13 cellular contexts compared by ENCODE assay signal in the genomic region with DNA sequence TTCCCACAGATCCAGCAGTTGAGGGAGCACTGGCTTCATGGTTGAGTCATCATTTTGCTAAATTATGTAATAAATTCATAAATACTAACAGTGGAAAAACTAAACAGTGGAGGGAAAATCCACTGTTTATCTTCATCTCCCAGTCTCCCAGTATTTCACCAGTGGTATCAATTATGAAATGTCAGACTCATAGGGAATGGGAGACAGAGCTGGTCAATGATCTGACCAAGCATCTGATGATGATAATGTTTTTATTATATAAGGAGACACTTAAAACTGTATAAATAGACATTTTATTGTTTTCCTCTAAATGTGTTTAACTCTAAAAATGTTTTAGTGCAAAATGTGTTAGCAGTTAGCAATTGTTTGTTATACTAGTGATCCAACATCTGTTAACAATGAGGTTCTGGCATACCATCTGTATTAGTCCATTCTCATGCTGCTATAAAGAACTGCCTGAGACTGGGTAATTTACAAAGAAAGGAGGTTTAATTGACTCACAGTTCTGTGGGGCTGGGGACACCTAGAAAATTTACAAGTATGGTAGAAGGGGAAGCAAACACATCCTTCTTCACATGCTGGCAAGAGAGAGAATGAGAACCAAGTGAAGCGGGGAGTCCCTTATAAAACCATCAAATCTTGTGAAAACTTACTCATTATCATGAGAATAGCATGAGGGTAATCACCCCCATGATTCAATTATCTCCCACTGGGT. TPM values are rescaled to one million over a fixed set of nuclear protein-coding genes. Genes with fewer than 3 reads are reported as not detected.
DNase-seq lines count a peak whose midpoint lies in the region; ATAC-seq and TF ChIP-seq lines count a peak whose summit lies in the region.
"Had no signal": no experiment of that assay in that cellular context is flagged by ENCODE, and none has a peak within 500 bp of the region (broad histone marks: within the 10 kb centered on the region; RNA-seq: fewer than 3 reads in every experiment).

No MANE protein-coding gene starts in this region.

- H3F3A ChIP-seq in SK-N-SH (replicated peaks; ENCODE audit: insufficient read depth), result no peaks in the 10 kb centered on the region

- H3K36me3 Mint-ChIP-seq in activated T-cell treated with anti-CD3 and anti-CD28 coated beads, Interleukin-2, amount 50 U/mL, for 4 hours (ENCODE audit: insufficient read depth), result no peaks in the 10 kb centered on the region

- no peaks in the 10 kb centered on the region; a peak in 1 of 4 replicates for H3K4me1 ChIP-seq in SK-N-SH (ENCODE audit: control insufficient read depth in 1 of 2, insufficient read depth in 2 of 2, low read depth in 1 of 2, low read length in 1 of 2)
- peaks cover 10% of the 10 kb centered on the region for H3K4me1 ChIP-seq in suprapubic skin
- H3K4me1 ChIP-seq: esophagus squamous epithelium had no signal

- no peaks in the 10 kb centered on the region for H3K9me3 ChIP-seq in SK-N-SH
- no peaks in the 10 kb centered on the region for H3K9me3 ChIP-seq in suprapubic skin
- H3K9me3 ChIP-seq: esophagus squamous epithelium had no signal

- no peak for TF ChIP-seq CTCF in SK-N-SH (IDR thresholded peaks at IDR 0.05)
- TF ChIP-seq CTCF in suprapubic skin (IDR thresholded peaks at IDR 0.05), result no peak

- no peak for TF ChIP-seq POLR2A in suprapubic skin (IDR thresholded peaks at IDR 0.05)

- TF ChIP-seq RAD21 in SK-N-SH (IDR thresholded peaks at IDR 0.05; ENCODE audit: low read length), result no peak

- no peak overlapping the region for H2AFZ ChIP-seq in SK-N-SH (ENCODE audit: low read depth)

- no peaks in the 10 kb centered on the region for H4K20me1 ChIP-seq in SK-N-SH (ENCODE audit: insufficient read depth)

- H3K27me3 ChIP-seq in SK-N-SH (ENCODE audit: insufficient read depth) (no peaks in the 10 kb centered on the region), suprapubic skin (no peaks in the 10 kb centered on the region)
- H3K27me3 ChIP-seq: esophagus squamous epithelium had no signal

- H3K9ac ChIP-seq in SK-N-SH, result no peak overlapping the region

- no peaks in the 10 kb centered on the region for H3K9me3 Mint-ChIP-seq in activated T-cell treated with anti-CD3 and anti-CD28 coated beads, Interleukin-2, amount 50 U/mL, for 4 hours

- H3K36me3 ChIP-seq in SK-N-SH (replicated peaks in 1 of 2; ENCODE audit: control insufficient read depth in 1 of 2, insufficient read depth in 2 of 2, low read length in 1 of 2) (no peaks in the 10 kb centered on the region), suprapubic skin (no peaks in the 10 kb centered on the region)
- H3K36me3 ChIP-seq: esophagus squamous epithelium, WERI-Rb-1 had no signal

- POLR2A ChIA-PET in SK-N-SH (lab: Yijun Ruan, JAX), result no interaction called here

- TF ChIP-seq EP300 in SK-N-SH (IDR thresholded peaks at IDR 0.05; ENCODE audit: borderline replicate concordance in 1 of 2, low read depth in 1 of 2, low read length in 1 of 2), result peak; percentile 10 to 31; a peak in 1 of 4 replicates
- TF ChIP-seq EP300 in suprapubic skin (IDR thresholded peaks at IDR 0.05), result no peak

- H3K4me3 ChIP-seq in SK-N-SH (ENCODE audit: low read depth in 2 of 2, low read length in 1 of 2) (no peak overlapping the region), suprapubic skin (no peak overlapping the region)
- H3K4me3 ChIP-seq: esophagus squamous epithelium had no signal

- peak overlapping the region; percentile 9; the same call in 1 of the 2 replicates for H3K4me2 ChIP-seq in SK-N-SH

- peak; percentile 51 to 61 for ATAC-seq in activated T-cell treated with anti-CD3 and anti-CD28 coated beads, Interleukin-2, amount 50 U/mL, for 4 hours
- ATAC-seq in GM21723 (IDR thresholded peaks at IDR 0.05; ENCODE audit: unreplicated experiment), result no peak
- no peak for ATAC-seq in HG02884 (IDR thresholded peaks at IDR 0.05; ENCODE audit: unreplicated experiment)

- CTCF ChIA-PET in SK-N-SH (lab: Yijun Ruan, JAX), result no interaction called here

- H3K9me2 ChIP-seq in SK-N-SH, result no peaks in the 10 kb centered on the region

- peaks cover 36% of the 10 kb centered on the region for H3K4me1 Mint-ChIP-seq in activated T-cell treated with anti-CD3 and anti-CD28 coated beads, Interleukin-2, amount 50 U/mL, for 4 hours (ENCODE audit: low read depth)

- DNase-seq in activated T-cell treated with anti-CD3 and anti-CD28 coated beads, Interleukin-2, amount 50 U/mL, for 4 hours, result no peak
- DNase-seq in activated T-cell treated with anti-CD3 and anti-CD28 coated beads, Interleukin-2, amount 50 U/mL, for 48 hours, result no peak
- DNase-seq in SK-N-SH (no peak), fibroblast of peridontal ligament (ENCODE audit: extremely low read depth) (peak; percentile 93), suprapubic skin (ENCODE audit: low spot score in 2 of 2) (no peak), NCI-H1694 (lab: John Stamatoyannopoulos, UW) (no peak)
- DNase-seq: activated CD8-positive, alpha-beta memory T cell treated with anti-CD3 and anti-CD28 coated beads, Interleukin-2, amount 50 U/mL, for 4 hours; esophagus squamous epithelium; NCI-H1048; occipital lobe; WERI-Rb-1 had no signal

- H3K4me3 Mint-ChIP-seq in activated T-cell treated with anti-CD3 and anti-CD28 coated beads, Interleukin-2, amount 50 U/mL, for 4 hours, result no peak overlapping the region

- no peaks in the 10 kb centered on the region for H3K79me2 ChIP-seq in SK-N-SH (ENCODE audit: insufficient read depth)

- no peaks in the 10 kb centered on the region for H3K27me3 Mint-ChIP-seq in activated T-cell treated with anti-CD3 and anti-CD28 coated beads, Interleukin-2, amount 50 U/mL, for 4 hours (ENCODE audit: low read depth)

- WGBS in SK-N-SH (ENCODE audit: low lambda C conversion rate), result 86% methylated on average over 1 of the region's 1 CpG
- WGBS in suprapubic skin, result 55% methylated on average over 1 of the region's 1 CpG

- H3K27ac ChIP-seq in SK-N-SH (ENCODE audit: low read depth in 2 of 2, low read length in 1 of 2) (peak overlapping the region in 1 of 2 experiments; percentile 79; a peak in 2 of 4 replicates), suprapubic skin (peak overlapping the region; percentile 2)
- H3K27ac ChIP-seq: WERI-Rb-1 had no signal

TF ChIP-seq in SK-N-SH, 30 proteins besides CTCF, POLR2A, EP300 and RAD21:
- peak; percentile 76 for TF ChIP-seq TCF12 (IDR thresholded peaks at IDR 0.05)
- TF ChIP-seq, protein P1, sequence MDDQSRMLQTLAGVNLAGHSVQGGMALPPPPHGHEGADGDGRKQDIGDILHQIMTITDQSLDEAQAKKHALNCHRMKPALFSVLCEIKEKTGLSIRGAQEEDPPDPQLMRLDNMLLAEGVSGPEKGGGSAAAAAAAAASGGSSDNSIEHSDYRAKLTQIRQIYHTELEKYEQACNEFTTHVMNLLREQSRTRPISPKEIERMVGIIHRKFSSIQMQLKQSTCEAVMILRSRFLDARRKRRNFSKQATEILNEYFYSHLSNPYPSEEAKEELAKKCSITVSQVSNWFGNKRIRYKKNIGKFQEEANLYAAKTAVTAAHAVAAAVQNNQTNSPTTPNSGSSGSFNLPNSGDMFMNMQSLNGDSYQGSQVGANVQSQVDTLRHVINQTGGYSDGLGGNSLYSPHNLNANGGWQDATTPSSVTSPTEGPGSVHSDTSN (IDR thresholded peaks at IDR 0.05), result peak; percentile 17; the same call in 1 of the 2 replicates
- peak; percentile 20; the same call in 1 of the 2 replicates for TF ChIP-seq JUND (IDR thresholded peaks at IDR 0.05)
- TF ChIP-seq ELF1 (IDR thresholded peaks at IDR 0.05), result no peak
- TF ChIP-seq, protein P2, sequence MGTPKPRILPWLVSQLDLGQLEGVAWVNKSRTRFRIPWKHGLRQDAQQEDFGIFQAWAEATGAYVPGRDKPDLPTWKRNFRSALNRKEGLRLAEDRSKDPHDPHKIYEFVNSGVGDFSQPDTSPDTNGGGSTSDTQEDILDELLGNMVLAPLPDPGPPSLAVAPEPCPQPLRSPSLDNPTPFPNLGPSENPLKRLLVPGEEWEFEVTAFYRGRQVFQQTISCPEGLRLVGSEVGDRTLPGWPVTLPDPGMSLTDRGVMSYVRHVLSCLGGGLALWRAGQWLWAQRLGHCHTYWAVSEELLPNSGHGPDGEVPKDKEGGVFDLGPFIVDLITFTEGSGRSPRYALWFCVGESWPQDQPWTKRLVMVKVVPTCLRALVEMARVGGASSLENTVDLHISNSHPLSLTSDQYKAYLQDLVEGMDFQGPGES (IDR thresholded peaks at IDR 0.05; ENCODE audit: low read depth, low read length), result no peak
- TF ChIP-seq, protein P3, sequence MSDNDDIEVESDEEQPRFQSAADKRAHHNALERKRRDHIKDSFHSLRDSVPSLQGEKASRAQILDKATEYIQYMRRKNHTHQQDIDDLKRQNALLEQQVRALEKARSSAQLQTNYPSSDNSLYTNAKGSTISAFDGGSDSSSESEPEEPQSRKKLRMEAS (IDR thresholded peaks at IDR 0.05; ENCODE audit: low read depth), result peak; percentile 46; the same call in 1 of the 2 replicates
- TF ChIP-seq FOSL2 (IDR thresholded peaks at IDR 0.05; ENCODE audit: borderline replicate concordance, low read depth), result peak; percentile 29; the same call in 1 of the 2 replicates

RNA-seq across cellular contexts. Expression of gene REEP5, which starts 11.8 kb away (rescaled TPM):
- 10 to 100 TPM; 53.6 to 60.0 (median 58.7) TPM for total RNA-seq in activated T-cell treated with anti-CD3 and anti-CD28 coated beads, Interleukin-2, amount 50 U/mL, for 4 hours
- 90.2 and 124 TPM in 2 replicates for polyA plus RNA-seq in SK-N-SH (2012; rRNA removed)
- 83.8 and 93.9 TPM in 2 replicates for polyA plus RNA-seq in SK-N-SH (2012; cell fraction: cytosol; rRNA removed)
- polyA plus RNA-seq in SK-N-SH (2012; cell fraction: nucleus; rRNA removed), result 62.3 and 87.7 TPM in 2 replicates
- total RNA-seq in suprapubic skin, result 10 to 100 TPM; 65.7 to 91.6 (median 79.0) TPM

RNA-seq across cellular contexts. Expression of gene DCP2, which starts 42.8 kb away (rescaled TPM):
- 10 to 100 TPM; 36.8 to 42.1 (median 41.1) TPM for total RNA-seq in activated T-cell treated with anti-CD3 and anti-CD28 coated beads, Interleukin-2, amount 50 U/mL, for 4 hours
- polyA plus RNA-seq in SK-N-SH (2012; rRNA removed), result 6.0 and 6.9 TPM in 2 replicates
- polyA plus RNA-seq in SK-N-SH (2012; cell fraction: cytosol; rRNA removed), result 6.3 and 8.9 TPM in 2 replicates
- 4.1 and 5.9 TPM in 2 replicates for polyA plus RNA-seq in SK-N-SH (2012; cell fraction: nucleus; rRNA removed)
- 10 to 100 TPM; 11.3 to 45.5 (median 23.0) TPM for total RNA-seq in suprapubic skin

Comparison
In these comparisons a context has a peak if more than half of its experiments do, and no peak if none do; other contexts are left out.
1. ATAC-seq: peak in activated T-cell treated with anti-CD3 and anti-CD28 coated beads, Interleukin-2, amount 50 U/mL, for 4 hours (2 of 2); none in GM21723 (single experiment) and HG02884 (single experiment).